Comparison of ENCODE assay signal across 17 cellular contexts in the genomic region with DNA sequence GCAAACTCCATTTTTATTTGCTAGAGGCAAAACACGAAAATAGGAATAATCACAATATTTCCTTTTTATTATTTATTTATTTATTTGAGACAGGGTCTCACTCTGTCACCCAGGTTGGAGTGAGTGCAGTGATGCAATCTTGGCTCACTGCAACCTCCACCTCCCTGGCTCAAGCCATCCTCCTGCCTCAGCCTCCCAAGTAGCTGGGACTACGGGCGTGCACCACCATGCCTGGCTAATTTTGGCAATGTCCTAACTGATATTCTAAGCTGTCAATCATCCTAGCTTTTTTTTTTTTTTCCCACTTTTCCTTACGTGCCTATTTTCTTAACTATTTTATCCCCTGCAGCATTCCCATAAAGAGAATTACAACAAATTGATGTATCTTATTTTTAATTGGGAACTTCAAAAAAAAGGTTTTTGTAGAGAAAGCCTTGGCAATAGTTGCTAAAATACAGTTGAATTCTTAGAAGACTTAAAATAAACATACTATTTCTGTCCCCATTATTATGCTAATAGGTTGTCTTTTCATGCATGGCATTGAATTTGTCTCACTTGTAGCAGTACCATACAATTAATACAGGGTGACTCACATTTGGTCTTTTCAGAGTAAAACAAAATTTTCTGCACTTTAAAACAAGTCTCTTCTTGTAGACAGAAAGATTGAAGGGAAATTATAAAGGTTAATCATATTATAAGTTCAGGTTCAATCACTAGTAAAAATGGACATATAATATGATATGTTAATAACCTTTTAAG.
DNase-seq lines count a peak whose midpoint lies in the region; FAIRE-seq and TF ChIP-seq lines count a peak whose summit lies in the region.
"Had no signal": no experiment of that assay in that cellular context is flagged by ENCODE, and none has a peak within 500 bp of the region (broad histone marks: within the 10 kb centered on the region; RNA-seq: fewer than 3 reads in every experiment).

No MANE protein-coding gene starts in this region.

- intact Hi-C loops in kidney (cut with DNase I): no loop called here

- no peak overlapping the region for H2AFZ ChIP-seq in neural progenitor cell (replicated peaks)

- POLR2A ChIA-PET in RWPE1 (lab: Yijun Ruan, JAX; ENCODE audit: low non-redundant PET): no interaction called here

- H3K27ac ChIP-seq in RWPE1: no peak overlapping the region
- no peak overlapping the region for H3K27ac ChIP-seq in neural progenitor cell
- no peak overlapping the region for H3K27ac ChIP-seq in kidney (ENCODE audit: low read depth in 2 of 2, low read length in 2 of 2)
- no peak overlapping the region for H3K27ac ChIP-seq in Peyer's patch
- H3K27ac ChIP-seq: BLaER1 treated with 17β-estradiol and CSF1 and Interleukin-3, amounts not matched to agents 10 nM and 100 nM had no signal

- H3K27ac Mint-ChIP-seq in brain (peak overlapping the region in 3 of 5 experiments; percentile 15 to 85 (median 33)), neural progenitor cell (peak overlapping the region; percentile 81)
- H3K27ac Mint-ChIP-seq: CD4-positive, CD25-positive, alpha-beta regulatory T cell had no signal

- H3K27me3 Mint-ChIP-seq in brain (no peaks in the 10 kb centered on the region), neural progenitor cell (ENCODE audit: insufficient read depth, low read depth) (no peaks in the 10 kb centered on the region)
- H3K27me3 Mint-ChIP-seq: CD4-positive, CD25-positive, alpha-beta regulatory T cell had no signal

- H3K4me1 Mint-ChIP-seq in brain (peaks cover 31% of the 10 kb centered on the region), neural progenitor cell (peaks cover 8% of the 10 kb centered on the region)
- H3K4me1 Mint-ChIP-seq: CD4-positive, CD25-positive, alpha-beta regulatory T cell had no signal

- H3K9me3 ChIP-seq in neural progenitor cell (ENCODE audit: low read depth): no peaks in the 10 kb centered on the region
- no peaks in the 10 kb centered on the region for H3K9me3 ChIP-seq in kidney (ENCODE audit: control insufficient read depth in 1 of 2, low read length in 2 of 2)
- H3K9me3 ChIP-seq in Peyer's patch: no peaks in the 10 kb centered on the region
- H3K9me3 ChIP-seq: BLaER1 treated with 17β-estradiol and CSF1 and Interleukin-3, amounts not matched to agents 10 nM and 100 nM had no signal

- CTCF ChIA-PET in RWPE1 (lab: Yijun Ruan, JAX): interaction anchor here (0.6 kb wide), 1 partner anchor 1670 kb away, joined by 3 read pairs; no protein-coding TSS in a partner anchor

- no peaks in the 10 kb centered on the region for H4K20me1 ChIP-seq in neural progenitor cell (ENCODE audit: low read depth)
- H4K20me1 ChIP-seq: BLaER1 treated with 17β-estradiol and CSF1 and Interleukin-3, amounts not matched to agents 10 nM and 100 nM had no signal

- H3K4me3 Mint-ChIP-seq in brain (peak overlapping the region in 1 of 5 experiments; percentile 15), neural progenitor cell (no peak overlapping the region)
- H3K4me3 Mint-ChIP-seq: CD4-positive, CD25-positive, alpha-beta regulatory T cell had no signal

- no peaks in the 10 kb centered on the region for H3K36me3 Mint-ChIP-seq in brain
- no peaks in the 10 kb centered on the region for H3K36me3 Mint-ChIP-seq in neural progenitor cell
- H3K36me3 Mint-ChIP-seq: CD4-positive, CD25-positive, alpha-beta regulatory T cell had no signal

- TF ChIP-seq CTCF in RWPE1 (conservative IDR thresholded peaks at IDR 0.05; ENCODE audit: low read depth): no peak
- no peak for TF ChIP-seq CTCF in brain (conservative IDR thresholded peaks at IDR 0.05)
- TF ChIP-seq CTCF in neural progenitor cell (IDR thresholded peaks at IDR 0.05): no peak
- TF ChIP-seq CTCF in kidney (IDR thresholded peaks at IDR 0.05; ENCODE audit: borderline replicate concordance, extremely low read depth, insufficient read depth): no peak
- TF ChIP-seq CTCF in Peyer's patch (IDR thresholded peaks at IDR 0.05): no peak

- H3K9ac ChIP-seq in neural progenitor cell (no peak overlapping the region), kidney (ENCODE audit: low read length in 2 of 2) (no peak overlapping the region)
- H3K9ac ChIP-seq: BLaER1 treated with 17β-estradiol and CSF1 and Interleukin-3, amounts not matched to agents 10 nM and 100 nM had no signal

- H3K36me3 ChIP-seq in neural progenitor cell: no peaks in the 10 kb centered on the region
- H3K36me3 ChIP-seq in kidney (ENCODE audit: control insufficient read depth in 1 of 2, insufficient read depth in 2 of 2, low read length in 2 of 2): no peaks in the 10 kb centered on the region
- H3K36me3 ChIP-seq in Peyer's patch: no peaks in the 10 kb centered on the region
- H3K36me3 ChIP-seq: BLaER1 treated with 17β-estradiol and CSF1 and Interleukin-3, amounts not matched to agents 10 nM and 100 nM had no signal

- DNase-seq in COLO829 (ENCODE audit: low spot score) (peak; percentile 3), RWPE1 (ENCODE audit: low spot score) (peak; percentile 9), neural progenitor cell (ENCODE audit: low spot score) (no peak), kidney (no peak), Peyer's patch (no peak), iPS-NIHi7 (ENCODE audit: extremely low spot score) (no peak)
- DNase-seq: 8988T; ACHN; Calu3; CD4-positive, CD25-positive, alpha-beta regulatory T cell; DMS 273 treated with DMSO at 0.1 percent for 48 hours; DMS79; H7; IMR-90 had no signal

- no peak for FAIRE-seq in kidney (lab: Jason Lieb, UNC)
- FAIRE-seq: GM12891 had no signal

- H3K9me3 Mint-ChIP-seq in brain (peaks cover 0 to 4% (median 0%) of the 10 kb centered on the region in 5 experiments), neural progenitor cell (no peaks in the 10 kb centered on the region)

- no peak for TF ChIP-seq POLR2A in Peyer's patch (IDR thresholded peaks at IDR 0.05)

- H3K79me2 ChIP-seq in neural progenitor cell (ENCODE audit: low read depth): no peaks in the 10 kb centered on the region

- H3K27me3 ChIP-seq in neural progenitor cell (no peaks in the 10 kb centered on the region), Peyer's patch (no peaks in the 10 kb centered on the region)
- H3K27me3 ChIP-seq: BLaER1 treated with 17β-estradiol and CSF1 and Interleukin-3, amounts not matched to agents 10 nM and 100 nM had no signal

- H3K4me2 ChIP-seq in neural progenitor cell: no peak overlapping the region
- H3K4me2 ChIP-seq: BLaER1 treated with 17β-estradiol and CSF1 and Interleukin-3, amounts not matched to agents 10 nM and 100 nM had no signal

- H3F3A ChIP-seq in neural progenitor cell (ENCODE audit: low read depth): no peaks in the 10 kb centered on the region

- H3K4me1 ChIP-seq in neural progenitor cell (peaks cover 9% of the 10 kb centered on the region), kidney (ENCODE audit: control insufficient read depth in 1 of 2, insufficient read depth in 1 of 2, low read depth in 1 of 2, low read length in 2 of 2) (no peaks in the 10 kb centered on the region), Peyer's patch (no peaks in the 10 kb centered on the region)
- H3K4me1 ChIP-seq: BLaER1 treated with 17β-estradiol and CSF1 and Interleukin-3, amounts not matched to agents 10 nM and 100 nM had no signal

- H3K4me3 ChIP-seq in neural progenitor cell: no peak overlapping the region
- no peak overlapping the region for H3K4me3 ChIP-seq in kidney (ENCODE audit: low read length in 2 of 2)
- no peak overlapping the region for H3K4me3 ChIP-seq in Peyer's patch
- H3K4me3 ChIP-seq: BLaER1 treated with 17β-estradiol and CSF1 and Interleukin-3, amounts not matched to agents 10 nM and 100 nM had no signal

Comparison
In these comparisons a context has a peak if more than half of its experiments do, and no peak if none do; other contexts are left out.
1. DNase-seq: peak in COLO829 (single experiment) and RWPE1 (single experiment); none in neural progenitor cell (single experiment), kidney (single experiment), Peyer's patch (0 of 3) and iPS-NIHi7 (single experiment).